Comparison of ENCODE assay signal across 8 cellular contexts in genomic region chr3:123344175-123344908, GRCh38.
DNase-seq lines count a peak whose midpoint lies in the region; ATAC-seq and TF ChIP-seq lines count a peak whose summit lies in the region.
"Had no signal": no experiment of that assay in that cellular context is flagged by ENCODE, and none has a peak within 500 bp of the region (broad histone marks: within the 10 kb centered on the region; RNA-seq: fewer than 3 reads in every experiment).

No MANE protein-coding gene starts in this region.

- H2BK120ac ChIP-seq in trophoblast cell (ENCODE audit: insufficient read depth, low read length, poor library complexity) = no peak overlapping the region

- H2AK5ac ChIP-seq in trophoblast cell (ENCODE audit: low read length) = no peak overlapping the region

- H4K8ac ChIP-seq in trophoblast cell (ENCODE audit: low read depth, low read length) = no peak overlapping the region

- no peaks in the 10 kb centered on the region for H3K27me3 ChIP-seq in gastroesophageal sphincter
- no peaks in the 10 kb centered on the region for H3K27me3 ChIP-seq in trophoblast cell (ENCODE audit: insufficient read depth, low read length)

- no peaks in the 10 kb centered on the region for H3K79me2 ChIP-seq in trophoblast cell (ENCODE audit: control insufficient read depth, insufficient read depth, low read length, poor library complexity)

- H3K9ac ChIP-seq in trophoblast cell (ENCODE audit: low read length) = no peak overlapping the region

- no peak for TF ChIP-seq POLR2A in gastroesophageal sphincter (IDR thresholded peaks at IDR 0.05)

- H3K4me3 ChIP-seq in gastroesophageal sphincter (no peak overlapping the region), trophoblast cell (ENCODE audit: low read depth, low read length) (no peak overlapping the region)

- H2AFZ ChIP-seq in trophoblast cell (ENCODE audit: insufficient read depth, low read length, poor library complexity) = no peak overlapping the region

- peak; percentile 32 for ATAC-seq in gastroesophageal sphincter
- peak; percentile 42 for ATAC-seq in stimulated activated naive CD8-positive, alpha-beta T cell treated with anti-CD3 and anti-CD28 coated beads, Interleukin-15, Interleukin-2, amounts not matched to agents 100 U/mL and 50 U/mL, for 24 hours
- ATAC-seq in HG02973 (IDR thresholded peaks at IDR 0.05; ENCODE audit: unreplicated experiment) = no peak

- H3K18ac ChIP-seq in trophoblast cell (ENCODE audit: low read length) = no peak overlapping the region

- H3K36me3 ChIP-seq in gastroesophageal sphincter (no peaks in the 10 kb centered on the region), trophoblast cell (ENCODE audit: control insufficient read depth in 1 of 2, insufficient read depth in 2 of 2, low read length in 2 of 2) (no peaks in the 10 kb centered on the region)

- H3K23ac ChIP-seq in trophoblast cell (ENCODE audit: low read length) = no peak overlapping the region

- H4K12ac ChIP-seq in trophoblast cell (ENCODE audit: low read depth, low read length) = no peak overlapping the region

- peaks cover 0 to 93% (median 19%) of the 10 kb centered on the region in 3 donors for H3K4me1 ChIP-seq in gastroesophageal sphincter
- H3K4me1 ChIP-seq in trophoblast cell (ENCODE audit: control insufficient read depth in 1 of 2, insufficient read depth in 2 of 2, low read length in 2 of 2) = peaks cover 22 to 27% of the 10 kb centered on the region in 2 experiments

- H2BK12ac ChIP-seq in trophoblast cell (ENCODE audit: low read length) = no peak overlapping the region

- no peak overlapping the region for H4K91ac ChIP-seq in trophoblast cell (ENCODE audit: low read depth, low read length)

- H3K27ac ChIP-seq in gastroesophageal sphincter (peak overlapping the region; percentile 40 to 86 (median 79)), trophoblast cell (ENCODE audit: low read depth, low read length) (no peak overlapping the region)

- H2BK5ac ChIP-seq in trophoblast cell (ENCODE audit: low read depth, low read length, poor library complexity) = no peak overlapping the region

- no peak overlapping the region for H3K14ac ChIP-seq in trophoblast cell (ENCODE audit: low read length)

- H3K79me1 ChIP-seq in trophoblast cell (ENCODE audit: low read length) = no peaks in the 10 kb centered on the region

- no peak overlapping the region for H3K4ac ChIP-seq in trophoblast cell (ENCODE audit: low read depth, low read length)

- 5 to 40% methylated on average over 2 to 3 of the region's 6 CpGs for WGBS in gastroesophageal sphincter (ENCODE audit: low coverage in 1 of 2), 2 donors
- no CpG with 5 or more reads among the region's 6 CpGs for WGBS in trophoblast cell (ENCODE audit: extremely low coverage, insufficient coverage, insufficient read length)

- H3K9me3 ChIP-seq in gastroesophageal sphincter = no peaks in the 10 kb centered on the region
- peaks cover 2% of the 10 kb centered on the region for H3K9me3 ChIP-seq in trophoblast cell (ENCODE audit: insufficient read depth, low read depth, low read length)

- no peak overlapping the region for H3K4me2 ChIP-seq in trophoblast cell (ENCODE audit: low read length)

- TF ChIP-seq EP300 in gastroesophageal sphincter (IDR thresholded peaks at IDR 0.05) = no peak

- TF ChIP-seq CTCF in gastroesophageal sphincter (IDR thresholded peaks at IDR 0.05) = no peak

- DNase-seq in HCEC 1CT = peak; percentile 52
- peak; percentile 21 for DNase-seq in T1000 (lab: John Stamatoyannopoulos, UW)
- no peak for DNase-seq in stimulated activated naive CD8-positive, alpha-beta T cell treated with anti-CD3 and anti-CD28 coated beads, Interleukin-15, Interleukin-2, amounts not matched to agents 100 U/mL and 50 U/mL, for 24 hours
- no peak for DNase-seq in trophoblast cell
- no peak for DNase-seq in NCI-H2081 (lab: John Stamatoyannopoulos, UW)
- DNase-seq: activated effector memory CD4-positive, alpha-beta T cell treated with anti-CD3 and anti-CD28 coated beads, Interleukin-2, amount 50 U/mL, for 16 hours had no signal

Comparison
In these comparisons a context has a peak if more than half of its experiments do, and no peak if none do; other contexts are left out.
1. DNase-seq: peak in HCEC 1CT (single experiment) and T1000 (single experiment); none in stimulated activated naive CD8-positive, alpha-beta T cell treated with anti-CD3 and anti-CD28 coated beads, Interleukin-15, Interleukin-2, amounts not matched to agents 100 U/mL and 50 U/mL, for 24 hours (single experiment), trophoblast cell (0 of 2) and NCI-H2081 (0 of 2).